In the genomic region with DNA sequence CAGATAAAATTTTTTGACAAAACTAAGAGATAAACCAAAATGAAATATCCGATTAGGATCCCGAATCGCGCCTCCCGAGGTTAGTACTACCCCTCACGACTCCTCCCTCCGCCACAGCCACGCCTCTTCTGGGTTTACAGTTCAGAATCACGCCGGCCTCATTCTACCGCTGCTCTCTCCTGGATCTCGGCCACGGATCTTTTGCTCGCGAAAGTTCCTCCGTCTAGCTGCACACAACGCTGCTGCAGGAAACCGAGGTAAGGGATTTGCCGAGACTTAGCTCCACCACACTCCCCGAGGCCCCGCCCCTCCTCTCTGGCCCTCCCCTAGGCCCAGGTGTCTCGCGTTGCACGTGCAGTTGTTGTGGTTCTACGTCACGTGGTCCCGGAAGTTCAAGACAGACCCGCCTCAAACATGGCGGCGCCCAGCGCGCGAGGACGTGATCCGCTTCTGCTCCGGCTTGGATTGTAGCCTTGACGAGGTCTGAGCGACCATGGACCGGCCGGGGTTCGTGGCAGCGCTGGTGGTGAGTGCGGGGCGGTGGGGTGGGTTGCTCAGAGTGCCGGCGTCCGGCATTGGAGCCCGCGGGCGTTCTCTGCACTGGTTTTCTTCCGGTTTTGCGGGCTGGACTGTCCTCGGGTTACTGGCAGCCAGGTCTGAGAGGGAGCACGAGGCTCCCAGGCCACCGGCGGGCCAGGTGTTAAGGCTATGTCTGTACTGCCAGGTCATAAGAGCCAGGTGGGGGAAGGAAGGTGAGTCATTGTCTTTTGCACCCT, we compare ENCODE assay signal across 8 cellular contexts. TPM values are rescaled to one million over a fixed set of nuclear protein-coding genes. Genes with fewer than 3 reads are reported as not detected.
DNase-seq lines count a peak whose midpoint lies in the region; TF ChIP-seq lines count a peak whose summit lies in the region.

A gene with protein sequence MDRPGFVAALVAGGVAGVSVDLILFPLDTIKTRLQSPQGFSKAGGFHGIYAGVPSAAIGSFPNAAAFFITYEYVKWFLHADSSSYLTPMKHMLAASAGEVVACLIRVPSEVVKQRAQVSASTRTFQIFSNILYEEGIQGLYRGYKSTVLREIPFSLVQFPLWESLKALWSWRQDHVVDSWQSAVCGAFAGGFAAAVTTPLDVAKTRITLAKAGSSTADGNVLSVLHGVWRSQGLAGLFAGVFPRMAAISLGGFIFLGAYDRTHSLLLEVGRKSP (plus strand): TSS at position 400 of the 776 bp plus-strand sequence. CDS start 94 bp downstream, at position 494.

- peak within 1 kb of the TSS; percentile 77 for H3K27ac ChIP-seq in effector memory CD4-positive, alpha-beta T cell (ENCODE audit: insufficient read depth, low read length, poor library complexity, severe bottlenecking)

- CTCF ChIA-PET in activated CD8-positive, alpha-beta memory T cell treated with anti-CD3 and anti-CD28 coated beads for 36 hours (lab: Charles Lee): no interaction called here

- TF ChIP-seq CTCF in GM20000 (IDR thresholded peaks at IDR 0.05; ENCODE audit: extremely low read depth, missing control alignments): no peak

- DNase-seq in CMK (ENCODE audit: low read depth) (peak; percentile 45), GM20000 (ENCODE audit: low spot score) (peak; percentile 94), HT-29 (ENCODE audit: low spot score) (peak; percentile 89), NOMO-1 (lab: John Stamatoyannopoulos, UW; ENCODE audit: unreplicated experiment in 2 of 2) (peak; percentile 88 to 90), medulla oblongata (ENCODE audit: extremely low spot score) (peak; percentile 97)
- DNase-seq in effector memory CD4-positive, alpha-beta T cell: peak; percentile 95 to 98 (median 97)
- peak; percentile 95 for DNase-seq in stimulated activated CD8-positive, alpha-beta memory T cell treated with anti-CD3 and anti-CD28 coated beads, Interleukin-12 subunit alpha, Interleukin-12 subunit beta, amount 100 ng/mL, for 1 hour (ENCODE audit: low read depth)

- H3K36me3 ChIP-seq in effector memory CD4-positive, alpha-beta T cell (ENCODE audit: control insufficient read depth, insufficient read depth, low read length): peaks cover 3% of the 10 kb centered on the region

- no peaks in the 10 kb centered on the region for H3K27me3 ChIP-seq in effector memory CD4-positive, alpha-beta T cell (replicated peaks; ENCODE audit: control insufficient read depth, insufficient read depth, low read length, poor library complexity, severe bottlenecking)

- no peaks in the 10 kb centered on the region for H3K9me3 ChIP-seq in effector memory CD4-positive, alpha-beta T cell (ENCODE audit: control insufficient read depth, low read length)

- POLR2A ChIA-PET in activated CD8-positive, alpha-beta memory T cell treated with anti-CD3 and anti-CD28 coated beads for 36 hours (lab: Charles Lee): interaction anchor here (0.5 to 0.8 kb wide), 3 partner anchors 13 to 70 kb away, joined by 3 to 4 read pairs (median 3); no protein-coding TSS in a partner anchor

- peak within 1 kb of the TSS; percentile 79 for H3K4me3 ChIP-seq in effector memory CD4-positive, alpha-beta T cell (ENCODE audit: insufficient read depth, low read depth, low read length, poor library complexity, severe bottlenecking)

- H3K4me1 ChIP-seq in effector memory CD4-positive, alpha-beta T cell (ENCODE audit: control insufficient read depth, insufficient read depth, low read length, poor library complexity, severe bottlenecking): peaks cover 6% of the 10 kb centered on the region

RNA-seq across cellular contexts. Expression of the gene that starts here (rescaled TPM):
- 11.0 and 17.4 TPM in 2 replicates for total RNA-seq in HT-29 (2014; rRNA removed; shearing (Covaris generic))
- total RNA-seq in activated CD8-positive, alpha-beta memory T cell treated with anti-CD3 and anti-CD28 coated beads for 36 hours: 10 to 100 TPM; 23.7 to 25.9 TPM

Comparison
In these comparisons a context has a peak if more than half of its experiments do, and no peak if none do; other contexts are left out.
1. Peak in every context shown above with its lines: DNase-seq, H3K4me3 ChIP-seq and H3K27ac ChIP-seq.
2. DNase-seq: peak in every context shown above with its lines; median percentile 97 in effector memory CD4-positive, alpha-beta T cell; 97 in medulla oblongata; 95 in stimulated activated CD8-positive, alpha-beta memory T cell treated with anti-CD3 and anti-CD28 coated beads, Interleukin-12 subunit alpha, Interleukin-12 subunit beta, amount 100 ng/mL, for 1 hour; 94 in GM20000; 89 in HT-29; 89 in NOMO-1; 45 in CMK.